In the genomic region with DNA sequence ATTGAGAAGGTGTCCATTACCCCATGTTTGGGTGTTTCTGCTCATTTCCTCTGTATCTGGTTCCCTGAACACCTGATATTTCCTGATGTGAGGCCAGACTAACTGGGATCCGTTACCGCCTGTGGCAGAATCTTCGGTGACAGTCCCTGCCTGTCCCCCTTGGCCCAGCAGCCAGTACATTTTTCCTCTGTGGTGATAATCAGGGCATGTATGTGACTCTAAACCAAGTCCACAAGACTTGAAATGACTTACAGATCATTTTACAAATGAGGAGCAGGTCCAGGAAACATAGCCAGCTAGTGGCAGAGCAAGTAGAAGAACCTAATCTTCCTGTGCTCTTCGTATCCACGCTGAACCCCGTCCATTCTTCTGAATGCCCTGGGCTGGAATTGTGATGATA, we compare ENCODE assay signal across 19 cellular contexts.
"Had no signal": no experiment of that assay in that cellular context is flagged by ENCODE, and none has a peak within 500 bp of the region (broad histone marks: within the 10 kb centered on the region; RNA-seq: fewer than 3 reads in every experiment).

No MANE protein-coding gene starts in this region.

- H3K4me1 ChIP-seq: colonic mucosa, foreskin keratinocyte, spleen had no signal

- H3K27ac Mint-ChIP-seq: activated CD4-positive, alpha-beta T cell treated with anti-CD3 and anti-CD28 coated beads, Interleukin-2, amount 10 ng/mL, durations not matched to agents 7 days and 5 days; activated CD8-positive, alpha-beta T cell treated with anti-CD3 and anti-CD28 coated beads, Interleukin-2, amount 10 ng/mL, durations not matched to agents 7 days and 5 days; activated naive CD4-positive, alpha-beta T cell treated with anti-CD3 and anti-CD28 coated beads, Interleukin-2, amount 10 ng/mL, durations not matched to agents 7 days and 5 days; activated naive CD8-positive, alpha-beta T cell treated with anti-CD3 and anti-CD28 coated beads, Interleukin-2, amount 50 U/mL, for 24 hours; stimulated activated naive B cell treated with anti-CD40 and anti-IgM and Interleukin-4, amounts not matched to agents 10 μg/mL and 1 μg/mL and 100 μg/mL, for 72 hours had no signal

- H3K36me3 ChIP-seq: colonic mucosa, spleen had no signal

- H3K4me3 Mint-ChIP-seq: activated CD4-positive, alpha-beta T cell treated with anti-CD3 and anti-CD28 coated beads, Interleukin-2, amount 10 ng/mL, durations not matched to agents 7 days and 5 days; activated CD8-positive, alpha-beta T cell treated with anti-CD3 and anti-CD28 coated beads, Interleukin-2, amount 10 ng/mL, durations not matched to agents 7 days and 5 days; activated naive CD4-positive, alpha-beta T cell treated with anti-CD3 and anti-CD28 coated beads, Interleukin-2, amount 10 ng/mL, durations not matched to agents 7 days and 5 days; activated naive CD8-positive, alpha-beta T cell treated with anti-CD3 and anti-CD28 coated beads, Interleukin-2, amount 50 U/mL, for 24 hours; activated T-cell treated with anti-CD3 and anti-CD28 coated beads, Interleukin-2, amount 50 U/mL, for 4 hours; central memory CD8-positive, alpha-beta T cell; naive thymus-derived CD8-positive, alpha-beta T cell; stimulated activated naive B cell treated with anti-CD40 and anti-IgM and Interleukin-4, amounts not matched to agents 10 μg/mL and 1 μg/mL and 100 μg/mL, for 72 hours had no signal

- H3K27ac ChIP-seq: brain microvascular endothelial cell, foreskin keratinocyte, spleen had no signal

- H3K9me3 ChIP-seq: colonic mucosa, spleen had no signal

- DNase-seq: activated CD4-positive, alpha-beta T cell treated with anti-CD3 and anti-CD28 coated beads, Interleukin-2, amount 10 ng/mL, durations not matched to agents 7 days and 5 days; activated CD8-positive, alpha-beta T cell treated with anti-CD3 and anti-CD28 coated beads, Interleukin-2, amount 10 ng/mL, durations not matched to agents 7 days and 5 days; activated effector memory CD4-positive, alpha-beta T cell treated with Interleukin-2 at 50 U/mL for 16 hours; activated naive CD4-positive, alpha-beta T cell treated with anti-CD3 and anti-CD28 coated beads, Interleukin-2, amount 10 ng/mL, durations not matched to agents 7 days and 5 days; activated naive CD8-positive, alpha-beta T cell treated with anti-CD3 and anti-CD28 coated beads, Interleukin-2, amount 50 U/mL, for 24 hours; activated T-cell treated with anti-CD3 and anti-CD28 coated beads, Interleukin-2, amount 50 U/mL, for 4 hours; anterior cingulate cortex; brain microvascular endothelial cell; colonic mucosa; foreskin keratinocyte; head of caudate nucleus; naive thymus-derived CD8-positive, alpha-beta T cell; retina; spleen; stimulated activated CD4-positive, alpha-beta T cell treated with anti-CD3 and anti-CD28 coated beads, Interleukin-4, amount 100 ng/mL, for 4 hours; stimulated activated naive B cell treated with anti-CD40 and anti-IgM and Interleukin-4, amounts not matched to agents 10 μg/mL and 1 μg/mL and 100 μg/mL, for 72 hours; T-helper 1 cell; T-helper 9 cell had no signal

- H3K4me3 ChIP-seq: colonic mucosa, spleen had no signal

- H3K9me3 Mint-ChIP-seq: activated CD4-positive, alpha-beta T cell treated with anti-CD3 and anti-CD28 coated beads, Interleukin-2, amount 10 ng/mL, durations not matched to agents 7 days and 5 days; activated naive CD8-positive, alpha-beta T cell treated with anti-CD3 and anti-CD28 coated beads, Interleukin-2, amount 50 U/mL, for 24 hours; activated T-cell treated with anti-CD3 and anti-CD28 coated beads, Interleukin-2, amount 50 U/mL, for 4 hours; central memory CD8-positive, alpha-beta T cell; naive thymus-derived CD8-positive, alpha-beta T cell; stimulated activated naive B cell treated with anti-CD40 and anti-IgM and Interleukin-4, amounts not matched to agents 10 μg/mL and 1 μg/mL and 100 μg/mL, for 72 hours had no signal

- H3K36me3 Mint-ChIP-seq: activated naive CD4-positive, alpha-beta T cell treated with anti-CD3 and anti-CD28 coated beads, Interleukin-2, amount 10 ng/mL, durations not matched to agents 7 days and 5 days; naive thymus-derived CD8-positive, alpha-beta T cell; stimulated activated naive B cell treated with anti-CD40 and anti-IgM and Interleukin-4, amounts not matched to agents 10 μg/mL and 1 μg/mL and 100 μg/mL, for 72 hours had no signal

- H3K4me1 Mint-ChIP-seq: activated CD4-positive, alpha-beta T cell treated with anti-CD3 and anti-CD28 coated beads, Interleukin-2, amount 10 ng/mL, durations not matched to agents 7 days and 5 days; activated naive CD4-positive, alpha-beta T cell treated with anti-CD3 and anti-CD28 coated beads, Interleukin-2, amount 10 ng/mL, durations not matched to agents 7 days and 5 days; activated naive CD8-positive, alpha-beta T cell treated with anti-CD3 and anti-CD28 coated beads, Interleukin-2, amount 50 U/mL, for 24 hours; central memory CD8-positive, alpha-beta T cell; stimulated activated naive B cell treated with anti-CD40 and anti-IgM and Interleukin-4, amounts not matched to agents 10 μg/mL and 1 μg/mL and 100 μg/mL, for 72 hours had no signal

- H3K27me3 ChIP-seq: brain microvascular endothelial cell, colonic mucosa, spleen had no signal
